ENCODE assay signal across 9 cellular contexts in genomic region chr20:25669826-25670422, GRCh38. TPM values are rescaled to one million over a fixed set of nuclear protein-coding genes. Genes with fewer than 3 reads are reported as not detected.
DNase-seq lines count a peak whose midpoint lies in the region; TF ChIP-seq lines count a peak whose summit lies in the region.
"Had no signal": no experiment of that assay in that cellular context is flagged by ENCODE, and none has a peak within 500 bp of the region (broad histone marks: within the 10 kb centered on the region; RNA-seq: fewer than 3 reads in every experiment).

No MANE protein-coding gene starts in this region.

- H3K27me3 Mint-ChIP-seq in activated CD4-positive, alpha-beta T cell treated with anti-CD3 and anti-CD28 coated beads, Interleukin-2, amount 10 ng/mL, durations not matched to agents 7 days and 5 days: no peaks in the 10 kb centered on the region

- TF ChIP-seq CTCF in AG09309 (IDR thresholded peaks at IDR 0.05; ENCODE audit: control insufficient read depth, insufficient read depth, low read depth, low read length, missing control alignments): peak; percentile 37
- peak; percentile 52 for TF ChIP-seq CTCF in brain microvascular endothelial cell (IDR thresholded peaks at IDR 0.05; ENCODE audit: low read depth, low read length, missing control alignments)

- no peak overlapping the region for H3K27ac Mint-ChIP-seq in activated CD4-positive, alpha-beta T cell treated with anti-CD3 and anti-CD28 coated beads, Interleukin-2, amount 10 ng/mL, durations not matched to agents 7 days and 5 days

- no peaks in the 10 kb centered on the region for H3K9me3 Mint-ChIP-seq in activated CD4-positive, alpha-beta T cell treated with anti-CD3 and anti-CD28 coated beads, Interleukin-2, amount 10 ng/mL, durations not matched to agents 7 days and 5 days

- peaks cover 20% of the 10 kb centered on the region for H3K36me3 ChIP-seq in brain microvascular endothelial cell (replicated peaks)

- peak; percentile 74 for DNase-seq in AG09309 (ENCODE audit: low read depth)
- DNase-seq in HT1080 (ENCODE audit: low read depth): peak; percentile 26
- peak; percentile 15 for DNase-seq in brain microvascular endothelial cell
- peak; percentile 8 for DNase-seq in kidney tubule cell (ENCODE audit: low spot score)
- DNase-seq in NOMO-1 treated with dmso at 0.1 percent for 144 hours (lab: John Stamatoyannopoulos, UW; ENCODE audit: unreplicated experiment): no peak
- DNase-seq in NK-92 (lab: John Stamatoyannopoulos, UW; ENCODE audit: unreplicated experiment): no peak
- DNase-seq in activated CD4-positive, alpha-beta T cell treated with anti-CD3 and anti-CD28 coated beads, Interleukin-2, amount 10 ng/mL, durations not matched to agents 7 days and 5 days: no peak
- no peak for DNase-seq in NCI-H345 treated with DMSO at 0.1 percent for 48 hours (lab: John Stamatoyannopoulos, UW; ENCODE audit: unreplicated experiment)

- H3K27ac ChIP-seq in brain microvascular endothelial cell: no peak overlapping the region

- POLR2A ChIA-PET in activated CD4-positive, alpha-beta T cell treated with anti-CD3 and anti-CD28 coated beads, Interleukin-2, amount 10 ng/mL, durations not matched to agents 7 days and 5 days (lab: Charles Lee): no interaction called here

- in situ Hi-C loops in brain microvascular endothelial cell (cut with HindIII; ENCODE audit: low pct_ligation_motif_present, low sequenced_read_pairs): no loop called here

- no peak overlapping the region for H3K4me3 ChIP-seq in AG09309 (ENCODE audit: control insufficient read depth, low read depth, low read length)
- H3K4me3 ChIP-seq in brain microvascular endothelial cell (ENCODE audit: low read depth, low read length): no peak overlapping the region

- CTCF ChIA-PET in activated CD4-positive, alpha-beta T cell treated with anti-CD3 and anti-CD28 coated beads, Interleukin-2, amount 10 ng/mL, durations not matched to agents 7 days and 5 days (lab: Charles Lee): interaction anchor here (0.7 kb wide), 2 partner anchors 91 to 323 kb away, joined by 3 to 4 read pairs; no protein-coding TSS in a partner anchor

- H3K4me1 Mint-ChIP-seq in activated CD4-positive, alpha-beta T cell treated with anti-CD3 and anti-CD28 coated beads, Interleukin-2, amount 10 ng/mL, durations not matched to agents 7 days and 5 days: no peaks in the 10 kb centered on the region

- peaks cover 26% of the 10 kb centered on the region for H3K36me3 Mint-ChIP-seq in activated CD4-positive, alpha-beta T cell treated with anti-CD3 and anti-CD28 coated beads, Interleukin-2, amount 10 ng/mL, durations not matched to agents 7 days and 5 days (ENCODE audit: low read depth)

- no peaks in the 10 kb centered on the region for H3K27me3 ChIP-seq in brain microvascular endothelial cell (replicated peaks)

- H3K4me3 Mint-ChIP-seq in activated CD4-positive, alpha-beta T cell treated with anti-CD3 and anti-CD28 coated beads, Interleukin-2, amount 10 ng/mL, durations not matched to agents 7 days and 5 days: no peak overlapping the region
- H3K4me3 Mint-ChIP-seq: brain had no signal

RNA-seq across cellular contexts. Expression of gene ZNF337, which starts 26.7 kb away (rescaled TPM):
- total RNA-seq in HT1080 (2014; rRNA removed; shearing (Covaris generic)): 8.1 and 8.3 TPM in 2 replicates
- polyA plus RNA-seq in HT1080 (2015; cell fraction: cytosol; rRNA removed): 9.3 and 11.0 TPM in 2 replicates
- 46.4 and 52.4 TPM in 2 replicates for polyA plus RNA-seq in HT1080 (2015; cell fraction: nucleus; rRNA removed)
- 10 to 100 TPM; 14.5 to 15.1 TPM for total RNA-seq in activated CD4-positive, alpha-beta T cell treated with anti-CD3 and anti-CD28 coated beads, Interleukin-2, amount 10 ng/mL, durations not matched to agents 7 days and 5 days

RNA-seq across cellular contexts. Expression of gene NANP, which starts 46.1 kb away (rescaled TPM):
- 7.0 and 7.7 TPM in 2 replicates for total RNA-seq in HT1080 (2014; rRNA removed; shearing (Covaris generic))
- 12.2 and 15.0 TPM in 2 replicates for polyA plus RNA-seq in HT1080 (2015; cell fraction: cytosol; rRNA removed)
- polyA plus RNA-seq in HT1080 (2015; cell fraction: nucleus; rRNA removed): 7.0 and 7.7 TPM in 2 replicates
- total RNA-seq in activated CD4-positive, alpha-beta T cell treated with anti-CD3 and anti-CD28 coated beads, Interleukin-2, amount 10 ng/mL, durations not matched to agents 7 days and 5 days: 1 to 10 TPM; 4.7 to 5.8 TPM

Comparison
In these comparisons a context has a peak if more than half of its experiments do, and no peak if none do; other contexts are left out.
1. DNase-seq: peak in AG09309 (single experiment), HT1080 (single experiment), brain microvascular endothelial cell (single experiment) and kidney tubule cell (single experiment); none in NOMO-1 treated with dmso at 0.1 percent for 144 hours (single experiment), NK-92 (single experiment), activated CD4-positive, alpha-beta T cell treated with anti-CD3 and anti-CD28 coated beads, Interleukin-2, amount 10 ng/mL, durations not matched to agents 7 days and 5 days (single experiment) and NCI-H345 treated with DMSO at 0.1 percent for 48 hours (single experiment).